Comparison of ENCODE assay signal across 9 cellular contexts in genomic region chr1:197144570-197145325, GRCh38. TPM values are rescaled to one million over a fixed set of nuclear protein-coding genes. Genes with fewer than 3 reads are reported as not detected.
DNase-seq lines count a peak whose midpoint lies in the region; ATAC-seq, FAIRE-seq and TF ChIP-seq lines count a peak whose summit lies in the region.
"Had no signal": no experiment of that assay in that cellular context is flagged by ENCODE, and none has a peak within 500 bp of the region (broad histone marks: within the 10 kb centered on the region; RNA-seq: fewer than 3 reads in every experiment).

No MANE protein-coding gene starts in this region.

- H3K9me3 ChIP-seq in PC-9 (ENCODE audit: insufficient read depth, low read depth) (no peaks in the 10 kb centered on the region), kidney (ENCODE audit: control insufficient read depth in 1 of 2, low read length in 2 of 2) (no peaks in the 10 kb centered on the region)

- CTCF ChIA-PET in activated CD8-positive, alpha-beta memory T cell treated with anti-CD3 and anti-CD28 coated beads, Interleukin-2, amount 10 ng/mL, durations not matched to agents 7 days and 5 days (lab: Charles Lee), result no interaction called here
- CTCF ChIA-PET in PC-9 (lab: Charles Lee), result no interaction called here

- no peaks in the 10 kb centered on the region for H3F3A ChIP-seq in PC-9 (ENCODE audit: insufficient read depth, low read depth)

- H4K20me1 ChIP-seq in PC-9 (ENCODE audit: insufficient read depth), result no peaks in the 10 kb centered on the region; the same call in none of the 2 replicates

- H3K4me3 ChIP-seq in PC-9, result peak overlapping the region; percentile 84
- peak overlapping the region in 5 of 7 experiments; percentile 78 to 95 (median 83) for H3K4me3 ChIP-seq in skin epidermis
- no peak overlapping the region for H3K4me3 ChIP-seq in kidney (ENCODE audit: low read length in 2 of 2)

- peaks cover 17% of the 10 kb centered on the region; the same call in 1 of the 2 replicates for H3K36me3 ChIP-seq in PC-9 (ENCODE audit: low read depth)
- H3K36me3 ChIP-seq in kidney (ENCODE audit: control insufficient read depth in 1 of 2, insufficient read depth in 2 of 2, low read length in 2 of 2), result no peaks in the 10 kb centered on the region

- FAIRE-seq in kidney (lab: Jason Lieb, UNC), result no peak

- H2AFZ ChIP-seq in PC-9, result no peak overlapping the region; the same call in 1 of the 2 replicates

- peaks cover 66% of the 10 kb centered on the region for H3K79me2 ChIP-seq in PC-9 (ENCODE audit: low read depth)

- POLR2A ChIA-PET in PC-9 (lab: Charles Lee; ENCODE audit: unreplicated experiment), result interaction anchor here (0.6 to 0.7 kb wide), 2 partner anchors 48 to 228 kb away, joined by 3 to 4 read pairs; no protein-coding TSS in a partner anchor

- H3K4me3 Mint-ChIP-seq in activated CD8-positive, alpha-beta memory T cell treated with anti-CD3 and anti-CD28 coated beads, Interleukin-2, amount 10 ng/mL, durations not matched to agents 7 days and 5 days, result peak overlapping the region; percentile 96
- peak overlapping the region; percentile 100 for H3K4me3 Mint-ChIP-seq in endothelial cell (ENCODE audit: unreplicated experiment)

- H3K36me3 Mint-ChIP-seq in activated CD8-positive, alpha-beta memory T cell treated with anti-CD3 and anti-CD28 coated beads, Interleukin-2, amount 10 ng/mL, durations not matched to agents 7 days and 5 days, result peaks cover 41% of the 10 kb centered on the region
- H3K36me3 Mint-ChIP-seq in endothelial cell (ENCODE audit: low read depth, unreplicated experiment), result peaks cover 5% of the 10 kb centered on the region

- peaks cover 40% of the 10 kb centered on the region for H3K4me1 Mint-ChIP-seq in activated CD8-positive, alpha-beta memory T cell treated with anti-CD3 and anti-CD28 coated beads, Interleukin-2, amount 10 ng/mL, durations not matched to agents 7 days and 5 days
- H3K4me1 Mint-ChIP-seq in endothelial cell (ENCODE audit: unreplicated experiment), result peaks cover 11% of the 10 kb centered on the region

- no peaks in the 10 kb centered on the region for H3K27me3 Mint-ChIP-seq in activated CD8-positive, alpha-beta memory T cell treated with anti-CD3 and anti-CD28 coated beads, Interleukin-2, amount 10 ng/mL, durations not matched to agents 7 days and 5 days
- peaks cover 2% of the 10 kb centered on the region for H3K27me3 Mint-ChIP-seq in endothelial cell (ENCODE audit: unreplicated experiment)

- no peaks in the 10 kb centered on the region for H3K27me3 ChIP-seq in PC-9 (ENCODE audit: insufficient read depth, low read depth)

- peak overlapping the region; percentile 98 for H3K4me2 ChIP-seq in PC-9

- H3K27ac ChIP-seq in PC-9, result no peak overlapping the region
- peak overlapping the region in 1 of 21 experiments; percentile 66 for H3K27ac ChIP-seq in skin epidermis
- H3K27ac ChIP-seq in kidney (ENCODE audit: low read depth in 2 of 2, low read length in 2 of 2), result no peak overlapping the region

- no peaks in the 10 kb centered on the region for H3K9me3 Mint-ChIP-seq in activated CD8-positive, alpha-beta memory T cell treated with anti-CD3 and anti-CD28 coated beads, Interleukin-2, amount 10 ng/mL, durations not matched to agents 7 days and 5 days (ENCODE audit: low read depth)
- H3K9me3 Mint-ChIP-seq in endothelial cell (ENCODE audit: unreplicated experiment), result no peaks in the 10 kb centered on the region

- H3K9ac ChIP-seq in kidney (ENCODE audit: low read length in 2 of 2), result no peak overlapping the region

- no TSS peak for BruUV-seq in PC-9 (replicated peaks; lab: Mats Ljungman, UMichigan)

- TF ChIP-seq CTCF in PC-9 (conservative IDR thresholded peaks at IDR 0.05) (no peak), endothelial cell (IDR thresholded peaks at IDR 0.05; ENCODE audit: unreplicated experiment) (no peak), kidney (IDR thresholded peaks at IDR 0.05; ENCODE audit: borderline replicate concordance, extremely low read depth, insufficient read depth) (no peak)

- no peak for ATAC-seq in activated CD8-positive, alpha-beta memory T cell treated with anti-CD3 and anti-CD28 coated beads, Interleukin-2, amount 10 ng/mL, durations not matched to agents 7 days and 5 days
- ATAC-seq in GM21786 (IDR thresholded peaks at IDR 0.05; ENCODE audit: unreplicated experiment) (no peak), sciatic nerve (no peak)

- peak overlapping the region; percentile 79 for H3K27ac Mint-ChIP-seq in activated CD8-positive, alpha-beta memory T cell treated with anti-CD3 and anti-CD28 coated beads, Interleukin-2, amount 10 ng/mL, durations not matched to agents 7 days and 5 days
- H3K27ac Mint-ChIP-seq in endothelial cell (ENCODE audit: unreplicated experiment), result no peak overlapping the region

- H3K9me2 ChIP-seq in PC-9 (ENCODE audit: insufficient read depth), result no peaks in the 10 kb centered on the region

- intact Hi-C loops in PC-9 (cut with micrococcal nuclease; ENCODE audit: unreplicated experiment), result no loop called here
- intact Hi-C loops in kidney (cut with DNase I), result no loop called here
- intact Hi-C loops in sciatic nerve (cut with DNase I), result no loop called here

- no peak for DNase-seq in activated CD8-positive, alpha-beta memory T cell treated with anti-CD3 and anti-CD28 coated beads, Interleukin-2, amount 10 ng/mL, durations not matched to agents 7 days and 5 days
- DNase-seq in activated CD8-positive, alpha-beta memory T cell treated with anti-CD3 and anti-CD28 coated beads, Interleukin-2, amount 50 U/mL, for 4 hours, result no peak
- DNase-seq in PC-9 (no peak), endothelial cell (ENCODE audit: low spot score) (no peak), kidney (no peak), sciatic nerve (ENCODE audit: low spot score) (no peak)
- DNase-seq: NCI-H446 treated with DMSO at 0.1 percent for 48 hours had no signal

- peaks cover 17% of the 10 kb centered on the region for H3K4me1 ChIP-seq in PC-9 (replicated peaks; ENCODE audit: insufficient read depth)
- peaks cover 0 to 2% of the 10 kb centered on the region in 2 donors for H3K4me1 ChIP-seq in kidney (ENCODE audit: control insufficient read depth in 1 of 2, insufficient read depth in 1 of 2, low read depth in 1 of 2, low read length in 2 of 2)

RNA-seq across cellular contexts. Expression of gene ASPM, which starts 1.7 kb away (rescaled TPM):
- 10 to 100 TPM; 73.8 to 91.3 TPM for total RNA-seq in activated CD8-positive, alpha-beta memory T cell treated with anti-CD3 and anti-CD28 coated beads, Interleukin-2, amount 10 ng/mL, durations not matched to agents 7 days and 5 days
- total RNA-seq in PC-9 (2021), result 38.6 and 57.6 TPM in 2 replicates
- total RNA-seq in endothelial cell (ENCODE audit: unreplicated experiment), result 9.4 TPM
- total RNA-seq in kidney, result 0.69 TPM
- polyA plus RNA-seq in kidney (ENCODE audit: insufficient read depth, low read depth, low replicate concordance), result 0.06 TPM
- total RNA-seq in sciatic nerve, result 0.45 TPM

RNA-seq across cellular contexts. Expression of gene ZBTB41, which starts 56.3 kb away (rescaled TPM):
- 1 to 10 TPM; 5.6 to 6.8 TPM for total RNA-seq in activated CD8-positive, alpha-beta memory T cell treated with anti-CD3 and anti-CD28 coated beads, Interleukin-2, amount 10 ng/mL, durations not matched to agents 7 days and 5 days
- total RNA-seq in PC-9 (2021), result 16.3 and 19.0 TPM in 2 replicates
- 7.6 TPM for total RNA-seq in endothelial cell (ENCODE audit: unreplicated experiment)
- total RNA-seq in kidney, result 14.3 TPM
- 2.6 TPM for polyA plus RNA-seq in kidney (ENCODE audit: insufficient read depth, low read depth, low replicate concordance)
- total RNA-seq in sciatic nerve, result 18.4 TPM

Comparison
In these comparisons a context has a peak if more than half of its experiments do, and no peak if none do; other contexts are left out.
1. H3K4me3 ChIP-seq: peak in PC-9 (single experiment) and skin epidermis (5 of 7); none in kidney (0 of 2).